Comparison of ENCODE assay signal across 8 cellular contexts in genomic region chr4:83054928-83055327, GRCh38. TPM values are rescaled to one million over a fixed set of nuclear protein-coding genes. Genes with fewer than 3 reads are reported as not detected.
DNase-seq lines count a peak whose midpoint lies in the region; ATAC-seq, FAIRE-seq and TF ChIP-seq lines count a peak whose summit lies in the region.

No MANE protein-coding gene starts in this region.

- H3K27ac ChIP-seq in HEK293 (ENCODE audit: extremely low read depth, low read depth, low read length) (no peak overlapping the region), adrenal gland (no peak overlapping the region), HepG2 (ENCODE audit: extremely low read length, insufficient read depth, low read length) (no peak overlapping the region)

- H3K9me3 Mint-ChIP-seq in Calu3 (ENCODE audit: low read depth, unreplicated experiment): no peaks in the 10 kb centered on the region

- ATAC-seq in HepG2: no peak
- ATAC-seq in HG02970 (IDR thresholded peaks at IDR 0.05; ENCODE audit: low FRiP score, unreplicated experiment): no peak

- no TSS peak for BruUV-seq in Calu3 (replicated peaks; lab: Mats Ljungman, UMichigan)
- BruUV-seq in HepG2 (replicated peaks; lab: Mats Ljungman, UMichigan): no TSS peak

- H3K36me3 ChIP-seq in HEK293 (ENCODE audit: control insufficient read depth in 2 of 2, insufficient read depth in 1 of 2, low read length in 2 of 2) (peaks cover 10 to 60% of the 10 kb centered on the region in 2 experiments; a peak in 2 of 3 replicates), adrenal gland (replicated peaks in 1 of 2) (peaks cover 0 to 13% of the 10 kb centered on the region in 2 donors), HepG2 (replicated peaks in 1 of 2; ENCODE audit: control insufficient read depth in 1 of 2, insufficient read depth in 2 of 2, low read length in 2 of 2) (peaks cover 7 to 40% of the 10 kb centered on the region in 2 experiments; a peak in 3 of 5 replicates)

- no peak for TF ChIP-seq POLR2A in adrenal gland (IDR thresholded peaks at IDR 0.05)
- TF ChIP-seq POLR2A in HepG2 (IDR thresholded peaks at IDR 0.05; ENCODE audit: insufficient read depth in 1 of 2, low read depth in 2 of 2, low read length in 2 of 2): no peak

- intact Hi-C loops in Calu3 (cut with micrococcal nuclease; ENCODE audit: unreplicated experiment): loop anchor here (1.0 kb wide), 2 partner anchors 205 to 227 kb away; no protein-coding TSS in a partner anchor
- intact Hi-C loops in adrenal gland (cut with DNase I): no loop called here
- intact Hi-C loops in HepG2 (cut with micrococcal nuclease; ENCODE audit: unreplicated experiment): loop anchor here (5.0 kb wide), 1 partner anchor 207 kb away; no protein-coding TSS in a partner anchor

- no peak overlapping the region for H3K4me3 Mint-ChIP-seq in Calu3 (ENCODE audit: low read depth, unreplicated experiment)

- no peak for TF ChIP-seq EP300 in HepG2 (IDR thresholded peaks at IDR 0.05; ENCODE audit: low read depth in 2 of 2, low read length in 2 of 2)
- no peak for TF ChIP-seq EP300 in HepG2 (CRISPR knock-in tag; IDR thresholded peaks at IDR 0.05; ENCODE audit: borderline replicate concordance)

- H3K4me2 ChIP-seq in HepG2 (ENCODE audit: low read depth, low read length): no peak overlapping the region

- TF ChIP-seq CTCF in Calu3 (IDR thresholded peaks at IDR 0.05; ENCODE audit: unreplicated experiment): no peak
- TF ChIP-seq CTCF in HEK293 (tag by site-specific recombination; IDR thresholded peaks at IDR 0.05): no peak
- TF ChIP-seq CTCF in adrenal gland (IDR thresholded peaks at IDR 0.05): peak in 5 of 6 experiments; percentile 7 to 41 (median 34)
- no peak for TF ChIP-seq CTCF in HepG2 (CRISPR knock-in tag; IDR thresholded peaks at IDR 0.05)

- no peak for TF ChIP-seq RAD21 in HepG2 (CRISPR knock-in tag; IDR thresholded peaks at IDR 0.05)

- in situ Hi-C loops in HepG2 (cut with HindIII; ENCODE audit: extremely low pct_ligation_motif_present, low pct_unique_long_range_greater_than_20kb): no loop called here

- H3K4me1 Mint-ChIP-seq in Calu3 (ENCODE audit: low read depth, unreplicated experiment): no peaks in the 10 kb centered on the region

- FAIRE-seq in HepG2 (lab: Jason Lieb, UNC): no peak

- H3K79me2 ChIP-seq in HepG2 (ENCODE audit: insufficient read depth, low read length): no peaks in the 10 kb centered on the region

- no peak overlapping the region for H3K27ac Mint-ChIP-seq in Calu3 (ENCODE audit: unreplicated experiment)

- H3K9me3 ChIP-seq in HEK293 (ENCODE audit: control insufficient read depth, insufficient read depth, low read depth, low read length): no peaks in the 10 kb centered on the region
- no peaks in the 10 kb centered on the region for H3K9me3 ChIP-seq in adrenal gland (replicated peaks in 1 of 3)
- no peaks in the 10 kb centered on the region for H3K9me3 ChIP-seq in HepG2 (ENCODE audit: low read length)

- peak; percentile 7 for DNase-seq in Calu3
- DNase-seq in adrenal gland: no peak
- no peak for DNase-seq in HepG2 (ENCODE audit: low spot score)
- DNase-seq in stimulated activated CD4-positive, alpha-beta T cell treated with anti-CD3 and anti-CD28 coated beads, Interleukin-4, amount 100 ng/mL, for 4 hours: no peak
- no peak for DNase-seq in activated naive CD4-positive, alpha-beta T cell treated with Interleukin-2 at 50 U/mL for 16 hours
- DNase-seq in SHP77 treated with DMSO at 0.1 percent for 48 hours (lab: John Stamatoyannopoulos, UW): no peak

- peaks cover 8% of the 10 kb centered on the region for H3K36me3 Mint-ChIP-seq in Calu3 (ENCODE audit: insufficient read depth, unreplicated experiment)

- no peak overlapping the region for H2AFZ ChIP-seq in HepG2 (ENCODE audit: low read length)

- no peaks in the 10 kb centered on the region for H3K27me3 ChIP-seq in adrenal gland
- H3K27me3 ChIP-seq in HepG2 (ENCODE audit: control insufficient read depth in 1 of 2, insufficient read depth in 2 of 2, low read length in 2 of 2): no peaks in the 10 kb centered on the region; a peak in 1 of 5 replicates

- H3K9ac ChIP-seq in HepG2 (ENCODE audit: insufficient read depth, low read depth, low read length): no peak overlapping the region

- H3K27me3 Mint-ChIP-seq in Calu3 (ENCODE audit: unreplicated experiment): no peaks in the 10 kb centered on the region

- H3K4me1 ChIP-seq in HEK293 (ENCODE audit: control insufficient read depth, insufficient read depth, low read length): no peaks in the 10 kb centered on the region
- no peaks in the 10 kb centered on the region for H3K4me1 ChIP-seq in adrenal gland (replicated peaks in 1 of 2)
- H3K4me1 ChIP-seq in HepG2 (ENCODE audit: insufficient read depth, low read length): no peaks in the 10 kb centered on the region

- POLR2A ChIA-PET in HEK293 (lab: Yijun Ruan, JAX) (no interaction called here), HepG2 (lab: Yijun Ruan, JAX) (no interaction called here)

- no peak overlapping the region for H3K4me3 ChIP-seq in HEK293 (ENCODE audit: low read depth, low read length)
- H3K4me3 ChIP-seq in adrenal gland: no peak overlapping the region
- no peak overlapping the region for H3K4me3 ChIP-seq in HepG2 (replicated peaks in 1 of 3; ENCODE audit: insufficient read depth in 1 of 3, low read depth in 2 of 3, low read length in 3 of 3)

- CTCF ChIA-PET in Calu3 (lab: Charles Lee): interaction anchor here (1.0 to 1.5 kb wide), 2 partner anchors 55 to 227 kb away, joined by 3 to 7 read pairs; no protein-coding TSS in a partner anchor
- CTCF ChIA-PET in HEK293 (lab: Yijun Ruan, JAX): interaction anchor here (0.6 to 1.5 kb wide), 3 partner anchors 100 to 206 kb away, joined by 3 to 5 read pairs (median 3); no protein-coding TSS in a partner anchor
- CTCF ChIA-PET in HepG2 (lab: Yijun Ruan, JAX; ENCODE audit: low intra/inter-chr PET ratio, low total read pairs): interaction anchor here (1.1 kb wide), 1 partner anchor 206 kb away, joined by 3 read pairs; no protein-coding TSS in a partner anchor

- H4K20me1 ChIP-seq in HepG2 (ENCODE audit: insufficient read depth, low read length): no peaks in the 10 kb centered on the region

RNA-seq across cellular contexts. Expression of gene COPS4, which starts 19.9 kb away (rescaled TPM):
- total RNA-seq in Calu3 (2022): 21.0 and 21.7 TPM in 2 replicates
- 10 to 100 TPM; 36.5 to 67.4 (median 45.5) TPM for total RNA-seq in adrenal gland
- 100 to 1,000 TPM in 1 of 3 donors, 10 to 100 TPM in 2; 13.4 to 110 (median 18.4) TPM for polyA plus RNA-seq in adrenal gland
- 52.5 and 90.4 TPM in 2 replicates for total RNA-seq in HepG2 (2016; rRNA removed; fragmentation: Illumina TruSeq; extraction: Trizol)
- total RNA-seq in HepG2 (2016; cell fraction: cytosol; rRNA removed; fragmentation: Illumina TruSeq; extraction: Trizol; ENCODE audit: low read depth): 17.0 and 18.1 TPM in 2 replicates
- total RNA-seq in HepG2 (2016; cell fraction: insoluble cytoplasmic fraction; rRNA removed; fragmentation: Illumina TruSeq; extraction: Trizol): 53.2 and 103 TPM in 2 replicates
- 24.5 and 29.1 TPM in 2 replicates for total RNA-seq in HepG2 (2016; cell fraction: membrane; rRNA removed; fragmentation: Illumina TruSeq; extraction: Trizol)
- total RNA-seq in HepG2 (2016; cell fraction: nucleus; rRNA removed; fragmentation: Illumina TruSeq; extraction: Trizol): 26.7 and 28.0 TPM in 2 replicates
- 22.3 and 28.8 TPM in 2 replicates for polyA plus RNA-seq in HepG2 (2011; rRNA removed)
- 16.5 and 20.2 TPM in 2 replicates for polyA plus RNA-seq in HepG2 (2011; cell fraction: cytosol; rRNA removed)
- polyA plus RNA-seq in HepG2 (2011; cell fraction: nucleus; rRNA removed): 9.4 and 9.9 TPM in 2 replicates
- 32.2 and 38.7 TPM in 2 replicates for polyA plus RNA-seq in HepG2 (2012)
- 13.9 and 15.1 TPM in 2 replicates for polyA plus RNA-seq in HepG2 (2016; cell fraction: cytosol; fragmentation: Illumina TruSeq; extraction: Trizol; ENCODE audit: low read depth)
- 67.6 and 70.2 TPM in 2 replicates for polyA plus RNA-seq in HepG2 (2016; cell fraction: insoluble cytoplasmic fraction; fragmentation: Illumina TruSeq; extraction: Trizol; ENCODE audit: low read depth)
- 16.2 and 20.1 TPM in 2 replicates for polyA plus RNA-seq in HepG2 (2016; cell fraction: membrane; fragmentation: Illumina TruSeq; extraction: Trizol; ENCODE audit: low read depth)
- polyA plus RNA-seq in HepG2 (2016; cell fraction: nucleus; fragmentation: Illumina TruSeq; extraction: Trizol; ENCODE audit: insufficient read depth, low read depth): 23.3 and 23.6 TPM in 2 replicates
- 7.8 and 11.4 TPM in 2 replicates for polyA minus RNA-seq in HepG2 (2011; rRNA and poly(A)+ RNA removed; ENCODE audit: low replicate concordance)
- polyA minus RNA-seq in HepG2 (2011; cell fraction: cytosol; rRNA and poly(A)+ RNA removed): 12.4 and 14.8 TPM in 2 replicates
- 18.3 and 19.8 TPM in 2 replicates for polyA minus RNA-seq in HepG2 (2011; cell fraction: nucleus; rRNA and poly(A)+ RNA removed)

RNA-seq across cellular contexts. Expression of gene LIN54, which starts 44.3 kb away (rescaled TPM):
- total RNA-seq in Calu3 (2022): 16.3 and 16.4 TPM in 2 replicates
- total RNA-seq in adrenal gland: 10 to 100 TPM in 4 of 8 donors, 1 to 10 TPM in 4; 6.8 to 12.7 (median 9.8) TPM
- polyA plus RNA-seq in adrenal gland: 10 to 100 TPM in 1 of 3 donors, 1 to 10 TPM in 2; 1.4 to 11.0 (median 2.0) TPM
- 25.2 and 37.9 TPM in 2 replicates for total RNA-seq in HepG2 (2016; rRNA removed; fragmentation: Illumina TruSeq; extraction: Trizol)
- total RNA-seq in HepG2 (2016; cell fraction: cytosol; rRNA removed; fragmentation: Illumina TruSeq; extraction: Trizol; ENCODE audit: low read depth): 8.4 and 9.1 TPM in 2 replicates
- total RNA-seq in HepG2 (2016; cell fraction: insoluble cytoplasmic fraction; rRNA removed; fragmentation: Illumina TruSeq; extraction: Trizol): 25.9 and 35.0 TPM in 2 replicates
- 22.0 and 27.4 TPM in 2 replicates for total RNA-seq in HepG2 (2016; cell fraction: membrane; rRNA removed; fragmentation: Illumina TruSeq; extraction: Trizol)
- total RNA-seq in HepG2 (2016; cell fraction: nucleus; rRNA removed; fragmentation: Illumina TruSeq; extraction: Trizol): 17.6 and 19.1 TPM in 2 replicates
- polyA plus RNA-seq in HepG2 (2011; rRNA removed): 22.8 and 32.9 TPM in 2 replicates
- polyA plus RNA-seq in HepG2 (2011; cell fraction: cytosol; rRNA removed): 19.1 and 19.4 TPM in 2 replicates
- 8.3 and 11.2 TPM in 2 replicates for polyA plus RNA-seq in HepG2 (2011; cell fraction: nucleus; rRNA removed)
- 11.1 and 21.5 TPM in 2 replicates for polyA plus RNA-seq in HepG2 (2012)
- polyA plus RNA-seq in HepG2 (2016; cell fraction: cytosol; fragmentation: Illumina TruSeq; extraction: Trizol; ENCODE audit: low read depth): 1.1 and 1.4 TPM in 2 replicates
- 22.9 and 24.1 TPM in 2 replicates for polyA plus RNA-seq in HepG2 (2016; cell fraction: insoluble cytoplasmic fraction; fragmentation: Illumina TruSeq; extraction: Trizol; ENCODE audit: low read depth)
- 6.1 and 7.3 TPM in 2 replicates for polyA plus RNA-seq in HepG2 (2016; cell fraction: membrane; fragmentation: Illumina TruSeq; extraction: Trizol; ENCODE audit: low read depth)
- polyA plus RNA-seq in HepG2 (2016; cell fraction: nucleus; fragmentation: Illumina TruSeq; extraction: Trizol; ENCODE audit: insufficient read depth, low read depth): 12.3 and 15.5 TPM in 2 replicates
- 41.1 and 60.7 TPM in 2 replicates for polyA minus RNA-seq in HepG2 (2011; rRNA and poly(A)+ RNA removed; ENCODE audit: low replicate concordance)
- polyA minus RNA-seq in HepG2 (2011; cell fraction: cytosol; rRNA and poly(A)+ RNA removed): 36.7 and 41.0 TPM in 2 replicates
- 54.2 and 57.2 TPM in 2 replicates for polyA minus RNA-seq in HepG2 (2011; cell fraction: nucleus; rRNA and poly(A)+ RNA removed)

RNA-seq across cellular contexts. Expression of gene PLAC8, which starts 59.6 kb away (rescaled TPM):
- total RNA-seq in Calu3 (2022) (6.3 and 12.6 TPM in 2 replicates), adrenal gland (1 to 10 TPM in 7 of 8 donors, not detected in 1; 1.8 to 5.9 (median 2.9) TPM), HepG2 (2016; rRNA removed; fragmentation: Illumina TruSeq; extraction: Trizol) (3.0 and 4.1 TPM in 2 replicates)
- polyA plus RNA-seq in adrenal gland (10 to 100 TPM in 1 of 3 donors, 1 to 10 TPM in 2; 1.4 to 14.4 (median 4.1) TPM), HepG2 (2011; rRNA removed) (114 and 174 TPM in 2 replicates)
- total RNA-seq in HepG2 (2016; cell fraction: cytosol; rRNA removed; fragmentation: Illumina TruSeq; extraction: Trizol; ENCODE audit: low read depth): 0.26 TPM in 1 of 2 replicates, not detected in the other
- 4.4 and 5.4 TPM in 2 replicates for total RNA-seq in HepG2 (2016; cell fraction: insoluble cytoplasmic fraction; rRNA removed; fragmentation: Illumina TruSeq; extraction: Trizol)
- total RNA-seq in HepG2 (2016; cell fraction: membrane; rRNA removed; fragmentation: Illumina TruSeq; extraction: Trizol): 0.41 and 1.4 TPM in 2 replicates
- 0.62 and 2.0 TPM in 2 replicates for total RNA-seq in HepG2 (2016; cell fraction: nucleus; rRNA removed; fragmentation: Illumina TruSeq; extraction: Trizol)
- polyA plus RNA-seq in HepG2 (2011; cell fraction: cytosol; rRNA removed): 89.3 and 91.5 TPM in 2 replicates
- polyA plus RNA-seq in HepG2 (2011; cell fraction: nucleus; rRNA removed): 32.8 and 35.4 TPM in 2 replicates
- 48.6 and 109 TPM in 2 replicates for polyA plus RNA-seq in HepG2 (2012)
- polyA plus RNA-seq in HepG2 (2016; cell fraction: cytosol; fragmentation: Illumina TruSeq; extraction: Trizol; ENCODE audit: low read depth): 0.60 and 0.87 TPM in 2 replicates
- 2.7 and 7.6 TPM in 2 replicates for polyA plus RNA-seq in HepG2 (2016; cell fraction: insoluble cytoplasmic fraction; fragmentation: Illumina TruSeq; extraction: Trizol; ENCODE audit: low read depth)
- polyA plus RNA-seq in HepG2 (2016; cell fraction: membrane; fragmentation: Illumina TruSeq; extraction: Trizol; ENCODE audit: low read depth): 1.3 and 1.9 TPM in 2 replicates
- 2.5 and 2.6 TPM in 2 replicates for polyA plus RNA-seq in HepG2 (2016; cell fraction: nucleus; fragmentation: Illumina TruSeq; extraction: Trizol; ENCODE audit: insufficient read depth, low read depth)
- 14.2 and 63.9 TPM in 2 replicates for polyA minus RNA-seq in HepG2 (2011; rRNA and poly(A)+ RNA removed; ENCODE audit: low replicate concordance)
- polyA minus RNA-seq in HepG2 (2011; cell fraction: cytosol; rRNA and poly(A)+ RNA removed): 51.4 and 53.3 TPM in 2 replicates
- polyA minus RNA-seq in HepG2 (2011; cell fraction: nucleus; rRNA and poly(A)+ RNA removed): 30.3 and 46.6 TPM in 2 replicates

Comparison
In these comparisons a context has a peak if more than half of its experiments do, and no peak if none do; other contexts are left out.
1. CTCF ChIP-seq: peak in adrenal gland (5 of 6); none in Calu3 (single experiment), HEK293 (single experiment) and HepG2 (single experiment).
2. intact Hi-C loops: an anchor here in Calu3 (1.0 kb wide) and HepG2 (5.0 kb wide); none called in adrenal gland.